In the genomic region with DNA sequence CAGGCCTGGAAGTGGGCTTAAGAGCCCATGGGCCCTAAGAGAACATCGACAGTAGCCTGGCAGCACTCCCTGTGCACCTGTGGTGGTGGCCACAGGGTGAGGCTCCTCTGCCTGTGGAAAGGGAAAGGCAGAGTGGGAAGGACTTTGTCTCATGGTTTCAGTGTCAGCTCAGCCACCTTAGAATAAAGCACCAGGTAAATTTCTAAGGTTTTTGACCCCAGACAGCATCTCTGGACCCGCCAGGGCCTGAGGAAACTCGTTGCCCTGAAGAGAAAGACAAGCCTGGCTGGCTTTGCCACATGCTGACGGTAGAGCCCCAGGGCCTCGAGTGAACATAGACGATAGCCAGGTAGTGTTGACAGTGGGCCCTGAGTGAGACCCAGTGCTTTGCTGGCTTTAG, we compare ENCODE assay signal across 23 cellular contexts. TPM values are rescaled to one million over a fixed set of nuclear protein-coding genes. Genes with fewer than 3 reads are reported as not detected.
"Had no signal": no experiment of that assay in that cellular context is flagged by ENCODE, and none has a peak within 500 bp of the region (broad histone marks: within the 10 kb centered on the region; RNA-seq: fewer than 3 reads in every experiment).

No MANE protein-coding gene starts in this region.

- H3K27ac Mint-ChIP-seq: dendritic cell treated with granulocyte-macrophage colony-stimulating factor and Interleukin-4, amounts not matched to agents 40 ng/mL and 50 ng/mL, for 4 days; effector memory CD8-positive, alpha-beta T cell; nephron progenitor cell had no signal

- H3K27ac ChIP-seq: epithelial cell of prostate, esophagus muscularis mucosa, gastroesophageal sphincter, neutrophil, upper lobe of left lung, vagina had no signal

- H3K4me1 ChIP-seq: esophagus muscularis mucosa, gastroesophageal sphincter, upper lobe of left lung, vagina had no signal

- H3K27me3 ChIP-seq: neutrophil, upper lobe of left lung, vagina had no signal

- H3K9me3 ChIP-seq: esophagus muscularis mucosa, gastroesophageal sphincter, neutrophil, upper lobe of left lung, vagina had no signal

- H3K4me1 Mint-ChIP-seq: nephron progenitor cell had no signal

- H3K4me3 ChIP-seq: esophagus muscularis mucosa, gastroesophageal sphincter, lung, upper lobe of left lung, vagina had no signal

- H3K36me3 ChIP-seq: gastroesophageal sphincter, neutrophil, vagina had no signal

- H3K4me3 Mint-ChIP-seq: dendritic cell treated with granulocyte-macrophage colony-stimulating factor and Interleukin-4, amounts not matched to agents 40 ng/mL and 50 ng/mL, for 4 days; effector memory CD8-positive, alpha-beta T cell; nephron progenitor cell had no signal

- ATAC-seq: effector memory CD8-positive, alpha-beta T cell; gastroesophageal sphincter; left colon; left ventricle myocardium superior; naive thymus-derived CD4-positive, alpha-beta T cell; sciatic nerve had no signal

- DNase-seq: effector memory CD8-positive, alpha-beta T cell; left colon; left ventricle myocardium superior; mesendoderm; naive thymus-derived CD4-positive, alpha-beta T cell; nephron progenitor cell; stimulated activated CD4-positive, alpha-beta T cell treated with anti-CD3 and anti-CD28 coated beads, Interleukin-2, amount 100 ng/mL, for 24 hours; stimulated activated CD4-positive, alpha-beta T cell treated with anti-CD3 and anti-CD28 coated beads, Interleukin-4, amount 100 ng/mL, for 4 hours; stimulated activated naive CD4-positive, alpha-beta T cell had no signal

- H3K9me3 Mint-ChIP-seq: dendritic cell treated with granulocyte-macrophage colony-stimulating factor and Interleukin-4, amounts not matched to agents 40 ng/mL and 50 ng/mL, for 4 days; effector memory CD8-positive, alpha-beta T cell; nephron progenitor cell had no signal

RNA-seq across cellular contexts. Expression of a gene that starts 22.1 kb away (rescaled TPM):
- total RNA-seq: fibroblast of villous mesenchyme, kidney epithelial cell, left colon, left ventricle myocardium superior, mononuclear cell, osteoblast, pulmonary artery endothelial cell had no signal
